In the genomic region with DNA sequence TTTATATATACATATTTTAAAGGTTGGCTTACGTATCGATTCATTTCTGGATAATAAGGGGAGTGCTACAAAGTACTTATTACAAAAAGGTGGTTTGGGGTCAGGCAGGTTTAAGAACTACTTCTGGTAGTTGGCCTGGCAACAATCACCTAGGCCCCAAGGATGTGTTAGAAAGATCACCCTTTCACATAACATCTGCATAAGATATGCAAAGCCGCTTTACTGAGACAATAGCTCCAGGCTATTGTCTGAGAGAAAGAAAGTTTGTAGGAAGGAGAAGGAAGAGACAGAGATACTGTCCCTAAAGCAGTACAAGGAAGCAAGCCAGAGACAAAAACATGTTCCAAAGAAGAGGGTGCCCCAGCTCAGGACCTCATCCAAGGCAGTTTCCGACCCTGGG, we compare ENCODE assay signal across 29 cellular contexts.
"Had no signal": no experiment of that assay in that cellular context is flagged by ENCODE, and none has a peak within 500 bp of the region (broad histone marks: within the 10 kb centered on the region; RNA-seq: fewer than 3 reads in every experiment).

No MANE protein-coding gene starts in this region.

- H3K27me3 Mint-ChIP-seq: activated B cell treated with CpG ODN at 0.5 μM for 24 hours; activated CD4-positive, alpha-beta memory T cell treated with anti-CD3 and anti-CD28 coated beads for 36 hours; activated naive CD8-positive, alpha-beta T cell treated with anti-CD3 and anti-CD28 coated beads, Interleukin-2, amount 10 ng/mL, durations not matched to agents 7 days and 5 days; naive thymus-derived CD8-positive, alpha-beta T cell had no signal

- H3K27ac Mint-ChIP-seq: activated B cell treated with CpG ODN at 0.5 μM for 24 hours; activated CD4-positive, alpha-beta memory T cell treated with anti-CD3 and anti-CD28 coated beads for 36 hours; activated naive CD4-positive, alpha-beta T cell treated with anti-CD3 and anti-CD28 coated beads for 36 hours; activated naive CD8-positive, alpha-beta T cell treated with anti-CD3 and anti-CD28 coated beads, Interleukin-2, amount 10 ng/mL, durations not matched to agents 7 days and 5 days; mesothelial cell of epicardium had no signal

- H3K36me3 ChIP-seq: breast epithelium, colonic mucosa, ovary had no signal

- H3K4me1 ChIP-seq: colonic mucosa had no signal

- H3K4me3 ChIP-seq: breast epithelium, colonic mucosa, dorsolateral prefrontal cortex, esophagus squamous epithelium, gastroesophageal sphincter, left ventricle myocardium inferior, ovary, psoas muscle, right atrium auricular region, spleen, thyroid gland had no signal

- H3K4me3 Mint-ChIP-seq: activated B cell treated with CpG ODN at 0.5 μM for 24 hours; activated CD4-positive, alpha-beta memory T cell treated with anti-CD3 and anti-CD28 coated beads for 36 hours; activated naive CD4-positive, alpha-beta T cell treated with anti-CD3 and anti-CD28 coated beads for 36 hours; activated naive CD8-positive, alpha-beta T cell treated with anti-CD3 and anti-CD28 coated beads, Interleukin-2, amount 10 ng/mL, durations not matched to agents 7 days and 5 days; mesothelial cell of epicardium; naive thymus-derived CD8-positive, alpha-beta T cell had no signal

- DNase-seq: activated B cell treated with CpG ODN at 0.5 μM for 24 hours; activated CD4-positive, alpha-beta memory T cell treated with anti-CD3 and anti-CD28 coated beads for 36 hours; activated CD4-positive, alpha-beta T cell treated with anti-CD3 and anti-CD28 coated beads for 48 hours; activated effector memory CD4-positive, alpha-beta T cell treated with Interleukin-2 at 50 U/mL for 16 hours; activated naive CD4-positive, alpha-beta T cell treated with anti-CD3 and anti-CD28 coated beads for 36 hours; activated naive CD8-positive, alpha-beta T cell treated with anti-CD3 and anti-CD28 coated beads, Interleukin-2, amount 10 ng/mL, durations not matched to agents 7 days and 5 days; activated T-cell treated with anti-CD3 and anti-CD28 coated beads, Interleukin-2, amount 50 U/mL, for 48 hours; amniotic stem cell; colonic mucosa; dorsolateral prefrontal cortex; esophagus squamous epithelium; head of caudate nucleus; hypothalamus; kidney glomerular epithelial cell; left ventricle myocardium inferior; naive thymus-derived CD8-positive, alpha-beta T cell; ovary; psoas muscle; spleen; stimulated activated CD4-positive, alpha-beta T cell treated with anti-CD3 and anti-CD28 coated beads, Interleukin-4, amount 100 ng/mL, for 24 hours; stimulated activated naive CD8-positive, alpha-beta T cell treated with anti-CD3 and anti-CD28 coated beads, Interleukin-15, Interleukin-2, amounts not matched to agents 100 U/mL and 50 U/mL, for 24 hours; T-helper 1 cell; T-helper 9 cell; thyroid gland had no signal

- H3K9me3 Mint-ChIP-seq: activated B cell treated with CpG ODN at 0.5 μM for 24 hours; activated CD4-positive, alpha-beta memory T cell treated with anti-CD3 and anti-CD28 coated beads for 36 hours; activated naive CD4-positive, alpha-beta T cell treated with anti-CD3 and anti-CD28 coated beads for 36 hours; activated naive CD8-positive, alpha-beta T cell treated with anti-CD3 and anti-CD28 coated beads, Interleukin-2, amount 10 ng/mL, durations not matched to agents 7 days and 5 days; mesothelial cell of epicardium; naive thymus-derived CD8-positive, alpha-beta T cell had no signal

- H3K27ac ChIP-seq: breast epithelium, colonic mucosa, dorsolateral prefrontal cortex, esophagus squamous epithelium, gastroesophageal sphincter, left ventricle myocardium inferior, neutrophil, ovary, psoas muscle, right atrium auricular region, spleen, thyroid gland had no signal

- H3K27me3 ChIP-seq: breast epithelium, colonic mucosa, dorsolateral prefrontal cortex, esophagus squamous epithelium, gastroesophageal sphincter, ovary, right atrium auricular region, spleen, thyroid gland had no signal

- ATAC-seq: gastroesophageal sphincter; naive thymus-derived CD8-positive, alpha-beta T cell; psoas muscle; stimulated activated naive CD8-positive, alpha-beta T cell treated with anti-CD3 and anti-CD28 coated beads, Interleukin-15, Interleukin-2, amounts not matched to agents 100 U/mL and 50 U/mL, for 24 hours had no signal

- H3K9me3 ChIP-seq: breast epithelium, colonic mucosa, esophagus squamous epithelium, gastroesophageal sphincter, left ventricle myocardium inferior, neutrophil, ovary, psoas muscle, right atrium auricular region, spleen, thyroid gland had no signal
